In the genomic region with DNA sequence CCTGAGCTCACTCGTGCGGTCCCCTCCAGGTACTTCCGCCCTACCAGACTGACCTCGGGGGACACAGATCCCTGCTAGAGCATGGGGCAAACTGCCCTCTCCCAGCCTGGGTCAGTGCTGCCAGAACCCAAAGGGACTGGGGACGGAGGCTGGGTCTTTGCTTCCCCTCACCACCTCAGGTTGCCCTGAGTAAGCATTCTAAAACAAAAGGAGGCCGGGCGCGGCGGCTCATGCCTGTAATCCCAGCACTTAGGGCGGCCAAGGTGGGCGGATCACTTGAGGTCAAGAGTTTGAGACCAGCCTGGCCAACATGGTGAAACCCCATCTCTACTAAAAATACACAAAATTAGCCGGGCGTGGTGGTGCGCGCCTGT, we compare ENCODE assay signal across 20 cellular contexts.
DNase-seq lines count a peak whose midpoint lies in the region; ATAC-seq and TF ChIP-seq lines count a peak whose summit lies in the region.
"Had no signal": no experiment of that assay in that cellular context is flagged by ENCODE, and none has a peak within 500 bp of the region (broad histone marks: within the 10 kb centered on the region; RNA-seq: fewer than 3 reads in every experiment).

No MANE protein-coding gene starts in this region.

- H3K9me3 ChIP-seq in OCI-LY7 (ENCODE audit: low read length) = no peaks in the 10 kb centered on the region
- no peaks in the 10 kb centered on the region for H3K9me3 ChIP-seq in skeletal muscle satellite cell (replicated peaks; ENCODE audit: low read length)
- H3K9me3 ChIP-seq: esophagus squamous epithelium, gastrocnemius medialis, ovary had no signal

- H3K27me3 Mint-ChIP-seq in GM23338 (ENCODE audit: insufficient read depth, low read depth, poor library complexity) (peaks cover 2% of the 10 kb centered on the region), Calu3 (ENCODE audit: unreplicated experiment) (no peaks in the 10 kb centered on the region)

- H3K79me2 ChIP-seq in GM23338 (replicated peaks; ENCODE audit: insufficient read depth) (no peaks in the 10 kb centered on the region), OCI-LY7 (ENCODE audit: insufficient read depth, low read depth, low read length) (no peaks in the 10 kb centered on the region)

- no peaks in the 10 kb centered on the region for H3F3A ChIP-seq in GM23338 (replicated peaks; ENCODE audit: low read depth)

- no peaks in the 10 kb centered on the region for H3K9me3 Mint-ChIP-seq in GM23338
- no peaks in the 10 kb centered on the region for H3K9me3 Mint-ChIP-seq in Calu3 (ENCODE audit: low read depth, unreplicated experiment)
- H3K9me3 Mint-ChIP-seq: activated T-helper 1 cell treated with anti-CD3 and anti-CD28 coated beads, Interleukin-12 subunit alpha, Interleukin-12 subunit beta, Interleukin-2, Interleukin-4 antibody, amounts not matched to agents 30 ng/mL and 10 ng/mL and 1 ng/mL, durations not matched to agents 14 hours and 24 hours and 36 hours; naive thymus-derived CD8-positive, alpha-beta T cell had no signal

- H3K27ac Mint-ChIP-seq in GM23338 (no peak overlapping the region), Calu3 (ENCODE audit: unreplicated experiment) (no peak overlapping the region)
- H3K27ac Mint-ChIP-seq: activated CD8-positive, alpha-beta memory T cell treated with anti-CD3 and anti-CD28 coated beads, Interleukin-2, amount 10 ng/mL, durations not matched to agents 7 days and 5 days; activated T-helper 1 cell treated with anti-CD3 and anti-CD28 coated beads, Interleukin-12 subunit alpha, Interleukin-12 subunit beta, Interleukin-2, Interleukin-4 antibody, amounts not matched to agents 30 ng/mL and 10 ng/mL and 1 ng/mL, durations not matched to agents 14 hours and 24 hours and 36 hours had no signal

- H3K4me3 ChIP-seq in GM23338 (no peak overlapping the region), OCI-LY7 (ENCODE audit: low read depth, low read length, poor library complexity, severe bottlenecking) (no peak overlapping the region), dorsolateral prefrontal cortex (no peak overlapping the region), skeletal muscle satellite cell (ENCODE audit: low read length) (no peak overlapping the region)
- H3K4me3 ChIP-seq: esophagus squamous epithelium, gastrocnemius medialis, GM12878, ovary had no signal

- POLR2A ChIA-PET in OCI-LY7 (lab: Charles Lee) = interaction anchor here (2.3 kb wide), 1 partner anchor 25 kb away, joined by 7 read pairs; no protein-coding TSS in a partner anchor

- H3K9me2 ChIP-seq in GM23338 (ENCODE audit: insufficient read depth) (no peaks in the 10 kb centered on the region), OCI-LY7 (ENCODE audit: insufficient read depth, low read length) (no peaks in the 10 kb centered on the region)

- H4K20me1 ChIP-seq in GM23338 (replicated peaks; ENCODE audit: insufficient read depth) = no peaks in the 10 kb centered on the region
- no peaks in the 10 kb centered on the region for H4K20me1 ChIP-seq in OCI-LY7 (ENCODE audit: insufficient read depth, low read length)

- H3K36me3 ChIP-seq in GM23338 (ENCODE audit: insufficient read depth) (no peaks in the 10 kb centered on the region), OCI-LY7 (ENCODE audit: insufficient read depth, low read length) (no peaks in the 10 kb centered on the region), skeletal muscle satellite cell (ENCODE audit: insufficient read depth, low read length) (no peaks in the 10 kb centered on the region)
- H3K36me3 ChIP-seq: esophagus squamous epithelium, gastrocnemius medialis, ovary had no signal

- no peaks in the 10 kb centered on the region for H3K4me1 ChIP-seq in GM23338 (ENCODE audit: insufficient read depth)
- peaks cover 48% of the 10 kb centered on the region for H3K4me1 ChIP-seq in OCI-LY7 (ENCODE audit: insufficient read depth, low read length, poor library complexity, severe bottlenecking)
- H3K4me1 ChIP-seq in skeletal muscle satellite cell (ENCODE audit: control insufficient read depth, insufficient read depth, low read length) = peaks cover 40% of the 10 kb centered on the region

- H3K4me2 ChIP-seq in GM23338 = no peak overlapping the region
- H3K4me2 ChIP-seq in OCI-LY7 (ENCODE audit: low read length) = peak overlapping the region; percentile 44
- peak overlapping the region; percentile 44 for H3K4me2 ChIP-seq in skeletal muscle satellite cell (ENCODE audit: low read length)

- H3K9ac ChIP-seq in skeletal muscle satellite cell (ENCODE audit: low read depth, low read length) = no peak overlapping the region

- no peak for TF ChIP-seq CTCF in GM23338 (conservative IDR thresholded peaks at IDR 0.05; ENCODE audit: low read depth in 2 of 2)
- TF ChIP-seq CTCF in OCI-LY7 (conservative IDR thresholded peaks at IDR 0.05; ENCODE audit: low read length) = no peak
- no peak for TF ChIP-seq CTCF in dorsolateral prefrontal cortex (IDR thresholded peaks at IDR 0.05 in 54 of 56, conservative IDR thresholded peaks at IDR 0.05 in 2 of 56; ENCODE audit: low read depth in 1 of 56, partially characterized antibody in 56 of 56)
- no peak for TF ChIP-seq CTCF in Calu3 (IDR thresholded peaks at IDR 0.05; ENCODE audit: unreplicated experiment)

- H3K4me3 Mint-ChIP-seq in GM23338 = no peak overlapping the region
- H3K4me3 Mint-ChIP-seq in Calu3 (ENCODE audit: low read depth, unreplicated experiment) = no peak overlapping the region
- H3K4me3 Mint-ChIP-seq: activated CD8-positive, alpha-beta memory T cell treated with anti-CD3 and anti-CD28 coated beads, Interleukin-2, amount 10 ng/mL, durations not matched to agents 7 days and 5 days; activated T-helper 1 cell treated with anti-CD3 and anti-CD28 coated beads, Interleukin-12 subunit alpha, Interleukin-12 subunit beta, Interleukin-2, Interleukin-4 antibody, amounts not matched to agents 30 ng/mL and 10 ng/mL and 1 ng/mL, durations not matched to agents 14 hours and 24 hours and 36 hours had no signal

- H3K36me3 Mint-ChIP-seq in GM23338 (ENCODE audit: low read depth) (no peaks in the 10 kb centered on the region), Calu3 (ENCODE audit: insufficient read depth, unreplicated experiment) (no peaks in the 10 kb centered on the region)
- H3K36me3 Mint-ChIP-seq: activated CD8-positive, alpha-beta memory T cell treated with anti-CD3 and anti-CD28 coated beads, Interleukin-2, amount 10 ng/mL, durations not matched to agents 7 days and 5 days; naive thymus-derived CD8-positive, alpha-beta T cell had no signal

- H2AFZ ChIP-seq in GM23338 (no peak overlapping the region), OCI-LY7 (ENCODE audit: low read length) (no peak overlapping the region)

- intact Hi-C loops in OCI-LY7 (cut with micrococcal nuclease; ENCODE audit: unreplicated experiment) = no loop called here
- intact Hi-C loops in dorsolateral prefrontal cortex (cut with DNase I) = no loop called here
- intact Hi-C loops in Calu3 (cut with micrococcal nuclease; ENCODE audit: unreplicated experiment) = no loop called here

- no peak for DNase-seq in GM23338 (ENCODE audit: low spot score)
- DNase-seq in OCI-LY7 (ENCODE audit: low spot score) = no peak
- DNase-seq in dorsolateral prefrontal cortex = no peak
- DNase-seq in Calu3 = no peak
- DNase-seq in T-helper 1 cell = no peak
- DNase-seq: AML-193; DMS79 treated with DMSO at 0.1 percent for 48 hours; effector CD8-positive, alpha-beta T cell; esophagus squamous epithelium; gastrocnemius medialis; KBM-7; NCI-H2171 treated with DMSO at 0.1 percent for 48 hours; NCI-H526 treated with DMSO at 0.1 percent for 48 hours; ovary had no signal

- ATAC-seq in GM23338 = 0 out of 3 replicates have a peak, but pooled peaks have one; percentile 12
- no peak for ATAC-seq in HG02763 (IDR thresholded peaks at IDR 0.05; ENCODE audit: unreplicated experiment)

- H3K27me3 ChIP-seq in GM23338 (ENCODE audit: insufficient read depth) (no peaks in the 10 kb centered on the region), dorsolateral prefrontal cortex (no peaks in the 10 kb centered on the region), skeletal muscle satellite cell (ENCODE audit: control insufficient read depth, insufficient read depth, low read length) (no peaks in the 10 kb centered on the region)
- H3K27me3 ChIP-seq: esophagus squamous epithelium, gastrocnemius medialis, ovary had no signal

- CTCF ChIA-PET in OCI-LY7 (lab: Charles Lee; ENCODE audit: unreplicated experiment) (no interaction called here), Calu3 (lab: Charles Lee) (interaction anchor here (0.5 to 0.6 kb wide), 2 partner anchors 121 to 442 kb away, joined by 3 to 6 read pairs; no protein-coding TSS in a partner anchor)

- no peak overlapping the region for H3K27ac ChIP-seq in GM23338 (ENCODE audit: low read depth)
- H3K27ac ChIP-seq in OCI-LY7 (ENCODE audit: low read depth, low read length, poor library complexity, severe bottlenecking) = no peak overlapping the region
- peak overlapping the region in 37 of 59 donors; percentile 28 to 98 (median 90) for H3K27ac ChIP-seq in dorsolateral prefrontal cortex

- BruUV-seq in OCI-LY7 (replicated peaks; lab: Mats Ljungman, UMichigan) (no TSS peak), Calu3 (replicated peaks; lab: Mats Ljungman, UMichigan) (no TSS peak)

- H3K4me1 Mint-ChIP-seq in GM23338 = peaks cover 3% of the 10 kb centered on the region; the same call in 1 of the 3 replicates
- H3K4me1 Mint-ChIP-seq in Calu3 (ENCODE audit: low read depth, unreplicated experiment) = peaks cover 11% of the 10 kb centered on the region

TF ChIP-seq in GM23338, 12 proteins besides CTCF, POLR2A, EP300 and RAD21 (continues in another document):
- TF ChIP-seq ZNF114 (CRISPR knock-in tag; IDR thresholded peaks at IDR 0.05) = no peak

Comparison
In these comparisons a context has a peak if more than half of its experiments do, and no peak if none do; other contexts are left out.
1. H3K27ac ChIP-seq: peak in dorsolateral prefrontal cortex (37 of 59); none in GM23338 (single experiment) and OCI-LY7 (single experiment).